17 cellular contexts compared by ENCODE assay signal in the genomic region with DNA sequence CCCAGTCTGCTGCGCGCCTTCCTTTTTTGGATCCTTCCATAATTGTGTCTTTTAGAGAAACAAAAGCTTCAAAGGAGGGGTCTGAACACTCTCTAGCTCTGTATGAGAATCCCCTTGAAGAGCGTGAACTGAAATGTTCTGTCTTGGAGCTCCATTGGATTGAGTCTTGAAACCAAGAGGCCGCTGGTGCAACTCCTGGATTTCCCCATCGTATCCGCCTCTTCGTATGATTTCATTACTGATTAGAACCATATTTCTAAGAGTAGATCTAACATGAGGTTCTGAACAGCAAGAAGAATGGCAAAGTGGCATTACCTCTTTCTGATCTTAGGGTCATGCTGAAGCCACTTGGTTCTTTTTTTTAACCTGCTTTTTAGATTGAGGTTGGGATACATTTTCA. TPM values are rescaled to one million over a fixed set of nuclear protein-coding genes. Genes with fewer than 3 reads are reported as not detected.
DNase-seq lines count a peak whose midpoint lies in the region; ATAC-seq and TF ChIP-seq lines count a peak whose summit lies in the region.
"Had no signal": no experiment of that assay in that cellular context is flagged by ENCODE, and none has a peak within 500 bp of the region (broad histone marks: within the 10 kb centered on the region; RNA-seq: fewer than 3 reads in every experiment).

No MANE protein-coding gene starts in this region.

- H3K36me3 ChIP-seq in BLaER1 (no peaks in the 10 kb centered on the region), HUES64 (ENCODE audit: insufficient read depth, low read length) (no peaks in the 10 kb centered on the region), neural progenitor cell (no peaks in the 10 kb centered on the region)

- no peak overlapping the region for H2AFZ ChIP-seq in neural progenitor cell (replicated peaks)

- TF ChIP-seq CTCF in neural progenitor cell (IDR thresholded peaks at IDR 0.05): no peak
- no peak for TF ChIP-seq CTCF in omental fat pad (IDR thresholded peaks at IDR 0.05)

- H3K36me3 Mint-ChIP-seq in neural progenitor cell: no peaks in the 10 kb centered on the region
- H3K36me3 Mint-ChIP-seq: CD14-positive monocyte had no signal

- H3K9me3 ChIP-seq in BLaER1 (no peaks in the 10 kb centered on the region), HUES64 (ENCODE audit: insufficient read depth, low read depth, low read length) (no peaks in the 10 kb centered on the region), neural progenitor cell (ENCODE audit: low read depth) (no peaks in the 10 kb centered on the region)
- H3K9me3 ChIP-seq: SK-N-SH had no signal

- H3F3A ChIP-seq in neural progenitor cell (ENCODE audit: low read depth): peaks cover 12% of the 10 kb centered on the region

- peaks cover 20% of the 10 kb centered on the region for H3K4me1 Mint-ChIP-seq in neural progenitor cell

- peaks cover 3% of the 10 kb centered on the region for H3K9me3 Mint-ChIP-seq in neural progenitor cell
- H3K9me3 Mint-ChIP-seq: CD14-positive monocyte had no signal

- H3K9ac ChIP-seq in BLaER1: no peak overlapping the region; the same call in 1 of the 2 replicates
- no peak overlapping the region for H3K9ac ChIP-seq in HUES64 (ENCODE audit: low read depth, low read length)
- H3K9ac ChIP-seq in neural progenitor cell: no peak overlapping the region
- H3K9ac ChIP-seq: SK-N-SH had no signal

- WGBS in HUES64: over 99% methylated on average over 7 of the region's 7 CpGs

- H3K4me3 ChIP-seq in BLaER1 (no peak overlapping the region), HUES64 (ENCODE audit: low read length) (no peak overlapping the region), neural progenitor cell (no peak overlapping the region)

- H3K27me3 Mint-ChIP-seq in neural progenitor cell (ENCODE audit: insufficient read depth, low read depth): peaks cover 4% of the 10 kb centered on the region

- no peaks in the 10 kb centered on the region for H3K79me2 ChIP-seq in neural progenitor cell (ENCODE audit: low read depth)

- H3K27ac ChIP-seq in BLaER1 (no peak overlapping the region; the same call in 1 of the 2 replicates), HUES64 (ENCODE audit: low read depth, low read length) (peak overlapping the region; percentile 52; the same call in 1 of the 2 replicates), neural progenitor cell (no peak overlapping the region)

- H3K4me2 ChIP-seq in BLaER1: peak overlapping the region; percentile 80
- peak overlapping the region; percentile 24 for H3K4me2 ChIP-seq in neural progenitor cell
- H3K4me2 ChIP-seq: SK-N-SH had no signal

- no peak overlapping the region for H3K4me3 Mint-ChIP-seq in neural progenitor cell
- H3K4me3 Mint-ChIP-seq: CD14-positive monocyte had no signal

- peak overlapping the region; percentile 67 for H3K27ac Mint-ChIP-seq in neural progenitor cell
- H3K27ac Mint-ChIP-seq: CD14-positive monocyte had no signal

- no peak for ATAC-seq in omental fat pad (ENCODE audit: low FRiP score)

- H3K4me1 ChIP-seq in BLaER1 (peaks cover 39% of the 10 kb centered on the region), HUES64 (ENCODE audit: insufficient read depth, low read length) (peaks cover 36% of the 10 kb centered on the region), neural progenitor cell (peaks cover 19% of the 10 kb centered on the region)

- H4K20me1 ChIP-seq in BLaER1: no peaks in the 10 kb centered on the region
- H4K20me1 ChIP-seq in neural progenitor cell (ENCODE audit: low read depth): no peaks in the 10 kb centered on the region

- DNase-seq in fibroblast of gingiva (ENCODE audit: low read depth): peak; percentile 63
- no peak for DNase-seq in neural progenitor cell (ENCODE audit: low spot score)
- no peak for DNase-seq in omental fat pad (ENCODE audit: low spot score)
- DNase-seq in cortex of kidney (lab: John Stamatoyannopoulos, UW): no peak
- no peak for DNase-seq in OCI-M1 (lab: John Stamatoyannopoulos, UW)
- DNase-seq in activated gamma-delta T cell (lab: John Stamatoyannopoulos, UW): no peak
- DNase-seq: DMS79, Kasumi-1, MM.1S, NCI-H1092 treated with DMSO at 0.1 percent for 48 hours, NCI-H2081, NCI-H2171 treated with DMSO at 0.1 percent for 48 hours, SHP77, SK-N-SH had no signal

- no peaks in the 10 kb centered on the region for H3K27me3 ChIP-seq in BLaER1
- H3K27me3 ChIP-seq in HUES64 (ENCODE audit: insufficient read depth, low read length): no peaks in the 10 kb centered on the region
- no peaks in the 10 kb centered on the region for H3K27me3 ChIP-seq in neural progenitor cell

RNA-seq across cellular contexts. Expression of gene NRP2, which starts 31.4 kb away (rescaled TPM):
- polyA plus RNA-seq in HUES64 (2013, experiment 1 of 2): 27.1 TPM
- 29.0 TPM for polyA plus RNA-seq in HUES64 (2013, experiment 2 of 2)
- total RNA-seq in neural progenitor cell (ENCODE audit: low replicate concordance): 27.8 and 32.0 TPM in 2 replicates
- total RNA-seq in omental fat pad: 100 to 1,000 TPM in 1 of 4 donors, 10 to 100 TPM in 3; 41.1 to 119 (median 52.4) TPM
